ENCODE assay signal across 18 cellular contexts in the genomic region with DNA sequence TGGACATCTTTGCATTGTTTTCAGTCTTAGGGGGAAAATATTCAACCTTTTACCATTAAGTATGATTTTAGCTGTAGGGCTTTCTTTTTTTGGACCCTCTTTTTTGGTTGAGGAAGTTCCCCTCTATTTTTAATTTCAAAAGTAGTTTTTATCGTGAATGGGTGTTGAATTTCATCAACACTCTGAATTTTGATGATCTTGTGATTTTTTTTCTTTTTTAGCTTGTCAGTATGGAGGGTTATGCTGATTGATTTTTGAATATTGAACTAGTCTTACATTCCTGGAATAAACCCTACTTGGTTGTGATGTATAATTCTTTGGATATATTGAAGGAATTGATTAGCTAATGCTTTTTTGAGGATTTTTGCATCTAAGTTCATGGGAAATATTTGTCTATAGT. TPM values are rescaled to one million over a fixed set of nuclear protein-coding genes. Genes with fewer than 3 reads are reported as not detected.
DNase-seq lines count a peak whose midpoint lies in the region; ATAC-seq, FAIRE-seq and TF ChIP-seq lines count a peak whose summit lies in the region.
"Had no signal": no experiment of that assay in that cellular context is flagged by ENCODE, and none has a peak within 500 bp of the region (broad histone marks: within the 10 kb centered on the region; RNA-seq: fewer than 3 reads in every experiment).

No MANE protein-coding gene starts in this region.

- H3K9me3 Mint-ChIP-seq in activated naive CD8-positive, alpha-beta T cell (ENCODE audit: low read depth): no peaks in the 10 kb centered on the region
- no peaks in the 10 kb centered on the region for H3K9me3 Mint-ChIP-seq in natural killer cell
- peaks cover 19% of the 10 kb centered on the region for H3K9me3 Mint-ChIP-seq in mesothelial cell of epicardium
- H3K9me3 Mint-ChIP-seq: activated T-helper 2 cell treated with anti-CD3 and anti-CD28 coated beads, Interferon-gamma antibody, Interleukin-2, Interleukin-4, amounts not matched to agents 10 μg/mL and 5 μg/mL and 100 μg/mL, durations not matched to agents 14 hours and 24 hours and 36 hours had no signal

- H3K27me3 ChIP-seq in BLaER1 treated with 17β-estradiol and CSF1 and Interleukin-3, amounts not matched to agents 10 nM and 100 nM: peaks cover 76 to 100% (median 98%) of the 10 kb centered on the region in 11 experiments
- H3K27me3 ChIP-seq in Peyer's patch: no peaks in the 10 kb centered on the region

- no peak for TF ChIP-seq CTCF in natural killer cell (IDR thresholded peaks at IDR 0.05)
- TF ChIP-seq CTCF in mesothelial cell of epicardium (IDR thresholded peaks at IDR 0.05; ENCODE audit: unreplicated experiment): no peak
- TF ChIP-seq CTCF in Peyer's patch (IDR thresholded peaks at IDR 0.05): no peak

- no peak overlapping the region for H3K27ac ChIP-seq in BLaER1 treated with 17β-estradiol and CSF1 and Interleukin-3, amounts not matched to agents 10 nM and 100 nM
- no peak overlapping the region for H3K27ac ChIP-seq in Peyer's patch

- no peaks in the 10 kb centered on the region for H3K36me3 ChIP-seq in BLaER1 treated with 17β-estradiol and CSF1 and Interleukin-3, amounts not matched to agents 10 nM and 100 nM
- H3K36me3 ChIP-seq in Peyer's patch: no peaks in the 10 kb centered on the region
- H3K36me3 ChIP-seq: HAP-1 had no signal

- no peak for TF ChIP-seq POLR2A in Peyer's patch (IDR thresholded peaks at IDR 0.05)

- ATAC-seq in natural killer cell: no peak
- ATAC-seq: left cardiac atrium had no signal

- 0 out of 20 replicates have a peak overlapping the region, but pooled peaks of 1 of the 10 experiments have one; percentile 57 for H3K4me3 ChIP-seq in BLaER1 treated with 17β-estradiol and CSF1 and Interleukin-3, amounts not matched to agents 10 nM and 100 nM
- no peak overlapping the region for H3K4me3 ChIP-seq in Peyer's patch

- H4K20me1 ChIP-seq in BLaER1 treated with 17β-estradiol and CSF1 and Interleukin-3, amounts not matched to agents 10 nM and 100 nM: 0 out of 22 replicates have a peak, but pooled peaks cover 0 to 7% (median 0%) of the 10 kb centered on the region in 11 experiments

- intact Hi-C loops in natural killer cell (cut with micrococcal nuclease): loop anchor here (10.0 kb wide), 3 partner anchors 274 to 644 kb away; partner anchors contain the start of genes ARAF and UBA1

- H3K4me3 Mint-ChIP-seq in activated naive CD8-positive, alpha-beta T cell: peak overlapping the region; percentile 99
- H3K4me3 Mint-ChIP-seq in natural killer cell: peak overlapping the region; percentile 91
- H3K4me3 Mint-ChIP-seq in mesothelial cell of epicardium: no peak overlapping the region

- no peak overlapping the region for H3K9ac ChIP-seq in BLaER1 treated with 17β-estradiol and CSF1 and Interleukin-3, amounts not matched to agents 10 nM and 100 nM

- H3K4me1 ChIP-seq in BLaER1 treated with 17β-estradiol and CSF1 and Interleukin-3, amounts not matched to agents 10 nM and 100 nM: peaks cover 7 to 25% (median 17%) of the 10 kb centered on the region in 10 experiments; a peak in 14 of 20 replicates
- H3K4me1 ChIP-seq in Peyer's patch: peaks cover 0 to 3% (median 0%) of the 10 kb centered on the region in 4 donors

- no peaks in the 10 kb centered on the region for H3K36me3 Mint-ChIP-seq in activated naive CD8-positive, alpha-beta T cell
- H3K36me3 Mint-ChIP-seq in natural killer cell (no peaks in the 10 kb centered on the region), mesothelial cell of epicardium (no peaks in the 10 kb centered on the region)

- H3K4me2 ChIP-seq in BLaER1 treated with 17β-estradiol and CSF1 and Interleukin-3, amounts not matched to agents 10 nM and 100 nM: peak overlapping the region; percentile 48 to 76 (median 60); a peak in 16 of 22 replicates

- no peak for DNase-seq in GM19239 (ENCODE audit: insufficient read length, low spot score)
- DNase-seq in natural killer cell: no peak
- no peak for DNase-seq in mesothelial cell of epicardium (ENCODE audit: low spot score in 2 of 2, unreplicated experiment in 2 of 2)
- DNase-seq in inferior parietal cortex (ENCODE audit: extremely low spot score): no peak
- no peak for DNase-seq in Peyer's patch
- DNase-seq: activated CD4-positive, CD25-positive, alpha-beta regulatory T cell; amniotic stem cell; COR-L47; EL; foreskin melanocyte; left cardiac atrium; mesendoderm; NCI-H146; NCI-H69 had no signal

- no peak overlapping the region for H3K27ac Mint-ChIP-seq in activated naive CD8-positive, alpha-beta T cell
- H3K27ac Mint-ChIP-seq in natural killer cell: peak overlapping the region; percentile 57 to 93
- H3K27ac Mint-ChIP-seq in mesothelial cell of epicardium: no peak overlapping the region

- no peaks in the 10 kb centered on the region for H3K9me3 ChIP-seq in BLaER1 treated with 17β-estradiol and CSF1 and Interleukin-3, amounts not matched to agents 10 nM and 100 nM (replicated peaks in 1 of 11)
- no peaks in the 10 kb centered on the region for H3K9me3 ChIP-seq in Peyer's patch
- H3K9me3 ChIP-seq: HAP-1 had no signal

- H3K27me3 Mint-ChIP-seq in activated naive CD8-positive, alpha-beta T cell: no peaks in the 10 kb centered on the region
- H3K27me3 Mint-ChIP-seq in natural killer cell (ENCODE audit: low read depth in 2 of 2) (peaks cover 0 to 7% of the 10 kb centered on the region in 2 donors), mesothelial cell of epicardium (ENCODE audit: low read depth) (no peaks in the 10 kb centered on the region)

- peak; percentile 72 for FAIRE-seq in GM19239 (lab: Jason Lieb, UNC)

- H3K4me1 Mint-ChIP-seq in activated naive CD8-positive, alpha-beta T cell (ENCODE audit: low read depth): peaks cover 29% of the 10 kb centered on the region
- H3K4me1 Mint-ChIP-seq in natural killer cell (peaks cover 20 to 25% of the 10 kb centered on the region in 2 donors), mesothelial cell of epicardium (peaks cover 8% of the 10 kb centered on the region)

RNA-seq across cellular contexts. Expression of gene ZNF81, which starts 1.7 kb away (rescaled TPM):
- total RNA-seq in natural killer cell: 10 to 100 TPM; 20.9 to 23.7 (median 21.2) TPM
- 10.7 to 13.5 TPM (median 12.5 TPM) in 3 replicates for total RNA-seq in mesothelial cell of epicardium
- 10 to 100 TPM in 2 of 4 donors, 1 to 10 TPM in 2; 8.3 to 13.9 (median 10.6) TPM for total RNA-seq in Peyer's patch

Comparison
In these comparisons a context has a peak if more than half of its experiments do, and no peak if none do; other contexts are left out.
1. H3K27ac Mint-ChIP-seq: peak in natural killer cell (2 of 2); none in activated naive CD8-positive, alpha-beta T cell (single experiment) and mesothelial cell of epicardium (single experiment).